ENCODE assay signal across 1 cellular context in genomic region chr7:141153231-141153630, GRCh38.
TF ChIP-seq lines count a peak whose summit lies in the region.

No MANE protein-coding gene starts in this region.

TF ChIP-seq in A549, 52 proteins besides CTCF, POLR2A, EP300 and RAD21 (continued from another document):
- no peak for TF ChIP-seq POLR2AphosphoS2 (conservative IDR thresholded peaks at IDR 0.05; ENCODE audit: low read length)
